Comparison of ENCODE assay signal across 20 cellular contexts in genomic region chr19:41624515-41624914, GRCh38. TPM values are rescaled to one million over a fixed set of nuclear protein-coding genes. Genes with fewer than 3 reads are reported as not detected.
A peak's percentile ranks its signal among the peaks of the same experiment; 100 is the strongest.
DNase-seq lines count a peak whose midpoint lies in the region; ATAC-seq, FAIRE-seq and TF ChIP-seq lines count a peak whose summit lies in the region.
"Had no signal": no experiment of that assay in that cellular context is flagged by ENCODE, and none has a peak within 500 bp of the region (broad histone marks: within the 10 kb centered on the region; RNA-seq: fewer than 3 reads in every experiment).

No MANE protein-coding gene starts in this region.

- peak in 1 of 2 experiments; percentile 10; a peak in 2 of 6 replicates for ATAC-seq in A549
- no peak for ATAC-seq in activated CD4-positive, alpha-beta T cell treated with anti-CD3 and anti-CD28 coated beads for 36 hours
- ATAC-seq in GM18511 (IDR thresholded peaks at IDR 0.05; ENCODE audit: unreplicated experiment) = no peak

- peaks cover 0 to 4% (median 2%) of the 10 kb centered on the region in 3 donors for H3K27me3 Mint-ChIP-seq in CD14-positive monocyte (ENCODE audit: low read depth in 3 of 3)
- H3K27me3 Mint-ChIP-seq in activated CD4-positive, alpha-beta T cell treated with anti-CD3 and anti-CD28 coated beads for 36 hours = peaks cover 10% of the 10 kb centered on the region

- H3K27ac ChIP-seq in A549 = no peak overlapping the region
- peak overlapping the region; percentile 94 for H3K27ac ChIP-seq in neutrophil
- H3K27ac ChIP-seq: C4-2B had no signal

- peaks cover 87% of the 10 kb centered on the region for H3K4me1 Mint-ChIP-seq in CD14-positive monocyte
- no peaks in the 10 kb centered on the region for H3K4me1 Mint-ChIP-seq in activated CD4-positive, alpha-beta T cell treated with anti-CD3 and anti-CD28 coated beads for 36 hours
- H3K4me1 Mint-ChIP-seq: CD8-positive, alpha-beta memory T cell had no signal

- no peak for TF ChIP-seq POLR2A in A549 (IDR thresholded peaks at IDR 0.05; ENCODE audit: low read length)

- intact Hi-C loops in CD14-positive monocyte (cut with micrococcal nuclease) = no loop called here
- intact Hi-C loops in activated CD4-positive, alpha-beta T cell treated with anti-CD3 and anti-CD28 coated beads for 36 hours (cut with DNase I, micrococcal nuclease) = no loop called here

- no peaks in the 10 kb centered on the region for H3K9me3 Mint-ChIP-seq in CD14-positive monocyte
- H3K9me3 Mint-ChIP-seq in activated CD4-positive, alpha-beta T cell treated with anti-CD3 and anti-CD28 coated beads for 36 hours (ENCODE audit: low read depth) = no peaks in the 10 kb centered on the region
- H3K9me3 Mint-ChIP-seq: CD8-positive, alpha-beta memory T cell had no signal

- TF ChIP-seq CTCF in A549 (IDR thresholded peaks at IDR 0.05) = no peak
- no peak for TF ChIP-seq CTCF in CD14-positive monocyte (IDR thresholded peaks at IDR 0.05)
- no peak for TF ChIP-seq CTCF in neutrophil (IDR thresholded peaks at IDR 0.05)

- H3K4me3 Mint-ChIP-seq in CD14-positive monocyte = peak overlapping the region; percentile 98 to 99
- no peak overlapping the region for H3K4me3 Mint-ChIP-seq in activated CD4-positive, alpha-beta T cell treated with anti-CD3 and anti-CD28 coated beads for 36 hours
- H3K4me3 Mint-ChIP-seq: CD8-positive, alpha-beta memory T cell had no signal

- no peaks in the 10 kb centered on the region for H3K27me3 ChIP-seq in neutrophil

- H3K9me3 ChIP-seq in A549 (no peaks in the 10 kb centered on the region), neutrophil (no peaks in the 10 kb centered on the region)
- H3K9me3 ChIP-seq: BE2C, HAP-1 had no signal

- H3K36me3 ChIP-seq in neutrophil = peaks cover 59% of the 10 kb centered on the region
- H3K36me3 ChIP-seq: BE2C, HAP-1 had no signal

- no peak for TF ChIP-seq EP300 in A549 (IDR thresholded peaks at IDR 0.05)

- peaks cover 17 to 37% of the 10 kb centered on the region in 2 donors for H3K36me3 Mint-ChIP-seq in CD14-positive monocyte
- H3K36me3 Mint-ChIP-seq in activated CD4-positive, alpha-beta T cell treated with anti-CD3 and anti-CD28 coated beads for 36 hours (ENCODE audit: low read depth) = no peaks in the 10 kb centered on the region
- H3K36me3 Mint-ChIP-seq: CD8-positive, alpha-beta memory T cell had no signal

- no peak overlapping the region for H3K4me2 ChIP-seq in A549

- peak; percentile 65 for FAIRE-seq in A549 (lab: Jason Lieb, UNC)
- FAIRE-seq: G401.6, GM12891, H1 had no signal

- DNase-seq in A549 (ENCODE audit: low read depth in 1 of 2, low spot score in 1 of 2) = no peak
- DNase-seq in CD14-positive monocyte (ENCODE audit: low spot score) = no peak
- DNase-seq in ecto neural progenitor cell (ENCODE audit: low spot score) = peak; percentile 22
- DNase-seq in activated CD4-positive, alpha-beta T cell treated with anti-CD3 and anti-CD28 coated beads for 36 hours = no peak
- DNase-seq in medulla oblongata (ENCODE audit: extremely low spot score) = no peak
- no peak for DNase-seq in iPS-NIHi7 (ENCODE audit: extremely low spot score)
- DNase-seq: ACHN; BE2C; CD8-positive, alpha-beta memory T cell; COR-L47; KG1 had no signal

- POLR2A ChIA-PET in A549 (lab: Yijun Ruan, JAX) = no interaction called here
- POLR2A ChIA-PET in activated CD4-positive, alpha-beta T cell treated with anti-CD3 and anti-CD28 coated beads for 36 hours (lab: Charles Lee) = no interaction called here

- TF ChIP-seq RAD21 in A549 (conservative IDR thresholded peaks at IDR 0.05 in 1 of 2, IDR thresholded peaks at IDR 0.05 in 1 of 2) = no peak

- H3K4me1 ChIP-seq in A549 = no peaks in the 10 kb centered on the region
- H3K4me1 ChIP-seq in neutrophil (ENCODE audit: control insufficient read depth in 1 of 2, insufficient read depth in 1 of 2, low read depth in 1 of 2, low read length in 1 of 2) = peaks cover 67 to 84% of the 10 kb centered on the region in 2 experiments
- H3K4me1 ChIP-seq: BE2C, HAP-1 had no signal

- H3K4me3 ChIP-seq in A549 (no peak overlapping the region), neutrophil (ENCODE audit: low read depth in 1 of 2, low read length in 1 of 2) (peak overlapping the region; percentile 89 to 98)
- H3K4me3 ChIP-seq: HAP-1 had no signal

- CTCF ChIA-PET in A549 (lab: Yijun Ruan, JAX) = interaction anchor here (0.5 to 4.0 kb wide), 11 partner anchors 10 to 169 kb away, joined by 3 to 27 read pairs (median 5); no protein-coding TSS in a partner anchor
- CTCF ChIA-PET in activated CD4-positive, alpha-beta T cell treated with anti-CD3 and anti-CD28 coated beads for 36 hours (lab: Charles Lee) = interaction anchor here (0.7 to 1.8 kb wide), 3 partner anchors 17 to 129 kb away, joined by 3 to 5 read pairs (median 3); no protein-coding TSS in a partner anchor

- peak overlapping the region; percentile 54 to 94 (median 75) for H3K27ac Mint-ChIP-seq in CD14-positive monocyte
- no peak overlapping the region for H3K27ac Mint-ChIP-seq in activated CD4-positive, alpha-beta T cell treated with anti-CD3 and anti-CD28 coated beads for 36 hours
- H3K27ac Mint-ChIP-seq: CD8-positive, alpha-beta memory T cell had no signal

- 25% methylated on average over 7 of the region's 7 CpGs for WGBS in A549 (ENCODE audit: missing lambda C conversion rate)

TF ChIP-seq in A549, 52 proteins besides CTCF, POLR2A, EP300 and RAD21:
- no peak for TF ChIP-seq ATOH8 (CRISPR knock-in tag; IDR thresholded peaks at IDR 0.05; ENCODE audit: low read depth)
- TF ChIP-seq RARB (CRISPR knock-in tag; IDR thresholded peaks at IDR 0.05) = no peak
- TF ChIP-seq FOSB (CRISPR knock-in tag; IDR thresholded peaks at IDR 0.05) = no peak
- TF ChIP-seq ZFP36 (IDR thresholded peaks at IDR 0.05; ENCODE audit: borderline replicate concordance, partially characterized antibody) = no peak
- no peak for TF ChIP-seq SMC3 (IDR thresholded peaks at IDR 0.05)
- no peak for TF ChIP-seq RFX5 (IDR thresholded peaks at IDR 0.05)
TF ChIP-seq in A549: peak in this region for 0.

RNA-seq across cellular contexts. Expression of gene CEACAM4, which starts 2.4 kb away (rescaled TPM):
- polyA plus RNA-seq in A549 (2011; rRNA removed) (not detected in 2 replicates), A549 (2017; fragmentation: RNase III; extraction: RNeasy Plus Mini Kit Qiagen cat#74134 plus additional on column Dnase treatment) (not detected in 3 replicates), CD14-positive monocyte (10 to 100 TPM; 23.1 to 27.5 TPM)
- polyA plus RNA-seq in A549 (2012; cell fraction: cytosol; rRNA removed) = not detected in 2 replicates
- polyA plus RNA-seq in A549 (2012; cell fraction: nucleus; rRNA removed) = not detected in 2 replicates
- not detected in 2 replicates for polyA minus RNA-seq in A549 (2011; rRNA and poly(A)+ RNA removed)
- total RNA-seq in activated CD4-positive, alpha-beta T cell treated with anti-CD3 and anti-CD28 coated beads for 36 hours = not detected
- total RNA-seq: A172; CD8-positive, alpha-beta memory T cell; H1; HT-29 had no signal
- polyA plus RNA-seq: CD8-positive, alpha-beta memory T cell; H1 had no signal

RNA-seq across cellular contexts. Expression of gene CEACAM21, which starts 48.5 kb away (rescaled TPM):
- polyA plus RNA-seq in A549 (2011; rRNA removed) (not detected in 2 replicates), A549 (2017; fragmentation: RNase III; extraction: RNeasy Plus Mini Kit Qiagen cat#74134 plus additional on column Dnase treatment) (not detected in 3 replicates), CD14-positive monocyte (1 to 10 TPM; 4.1 to 6.4 TPM)
- polyA plus RNA-seq in A549 (2012; cell fraction: cytosol; rRNA removed) = not detected in 2 replicates
- polyA plus RNA-seq in A549 (2012; cell fraction: nucleus; rRNA removed) = not detected in 2 replicates
- polyA minus RNA-seq in A549 (2011; rRNA and poly(A)+ RNA removed) = not detected in 2 replicates
- 10 to 100 TPM; 22.1 to 27.6 TPM for total RNA-seq in activated CD4-positive, alpha-beta T cell treated with anti-CD3 and anti-CD28 coated beads for 36 hours
- total RNA-seq: A172, H1, HT-29 had no signal
- polyA plus RNA-seq: H1 had no signal

Comparison
In these comparisons a context has a peak if more than half of its experiments do, and no peak if none do; other contexts are left out.
1. RNA of gene CEACAM4, which starts 2.4 kb away (polyA plus RNA-seq): 23.1 to 27.5 TPM in CD14-positive monocyte; not detected in A549; every median in the first group is over 10 times any median in the second.
2. RNA of gene CEACAM21, which starts 48.5 kb away (polyA plus RNA-seq): 4.1 to 6.4 TPM in CD14-positive monocyte; not detected in A549; every median in the first group is over 4 times any median in the second.